ENCODE assay signal across 8 cellular contexts in the genomic region with DNA sequence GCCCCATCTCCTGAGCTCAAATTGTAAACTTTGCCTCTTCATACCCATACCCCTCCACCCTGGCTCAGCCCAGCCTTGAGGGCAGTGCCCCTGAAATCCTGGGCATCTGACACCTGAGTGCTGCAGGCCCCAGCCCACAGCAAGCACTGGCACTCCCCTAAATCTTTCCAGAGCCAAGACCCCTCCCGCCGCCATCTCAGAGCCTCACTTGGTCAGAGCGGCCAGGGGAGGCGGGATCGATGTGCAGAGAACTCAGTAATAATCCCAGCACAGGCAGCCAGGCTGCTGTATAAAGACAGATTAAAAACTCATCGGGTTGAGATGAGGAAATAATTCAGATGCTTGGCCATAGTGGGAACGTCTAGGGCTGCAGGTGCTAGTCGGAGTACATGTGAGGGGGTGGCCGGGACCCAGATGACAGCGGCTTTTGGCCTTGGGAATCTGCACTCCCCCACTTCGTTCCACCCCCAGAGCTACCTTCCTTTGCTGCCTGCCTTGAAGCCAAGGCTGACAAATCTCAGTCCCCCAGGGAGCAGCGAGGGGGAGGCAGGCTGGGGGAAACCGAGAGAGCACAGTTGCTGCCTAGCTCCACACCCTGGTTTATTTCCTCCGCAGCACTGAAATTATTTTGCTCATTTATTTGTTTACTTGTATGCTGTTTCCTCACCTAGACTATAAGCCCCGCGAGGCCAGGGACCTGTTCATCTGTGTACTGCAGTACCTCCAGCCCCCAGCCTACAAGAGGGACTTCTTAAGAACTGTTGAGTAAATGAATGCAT.
A peak's percentile ranks its signal among the peaks of the same experiment; 100 is the strongest.
DNase-seq lines count a peak whose midpoint lies in the region; ATAC-seq, FAIRE-seq and TF ChIP-seq lines count a peak whose summit lies in the region.

No MANE protein-coding gene starts in this region.

- no peak overlapping the region for H3K4me3 ChIP-seq in parathyroid adenoma (ENCODE audit: low read depth, low read length)
- H3K4me3 ChIP-seq in HAP-1, result no peak overlapping the region

- H3K9ac ChIP-seq in parathyroid adenoma, result no peak overlapping the region

- peaks cover 22% of the 10 kb centered on the region for H3K4me1 Mint-ChIP-seq in activated naive CD4-positive, alpha-beta T cell treated with anti-CD3 and anti-CD28 coated beads, Interleukin-2, amount 10 ng/mL, durations not matched to agents 7 days and 5 days

- H3K27ac ChIP-seq in parathyroid adenoma, result no peak overlapping the region

- H3K36me3 ChIP-seq in parathyroid adenoma (ENCODE audit: control insufficient read depth, insufficient read depth, low read length) (no peaks in the 10 kb centered on the region), HAP-1 (replicated peaks) (no peaks in the 10 kb centered on the region)

- H3K4me3 Mint-ChIP-seq in activated naive CD4-positive, alpha-beta T cell treated with anti-CD3 and anti-CD28 coated beads, Interleukin-2, amount 10 ng/mL, durations not matched to agents 7 days and 5 days, result peak overlapping the region; percentile 70

- peak; percentile 70 for FAIRE-seq in GM19239 (lab: Jason Lieb, UNC)

- peak overlapping the region; percentile 100 for H2AFZ ChIP-seq in parathyroid adenoma

- H3K9me3 Mint-ChIP-seq in activated naive CD4-positive, alpha-beta T cell treated with anti-CD3 and anti-CD28 coated beads, Interleukin-2, amount 10 ng/mL, durations not matched to agents 7 days and 5 days, result no peaks in the 10 kb centered on the region

- H3K79me2 ChIP-seq in parathyroid adenoma, result no peaks in the 10 kb centered on the region

- H3K4me1 ChIP-seq in parathyroid adenoma (peaks cover 12% of the 10 kb centered on the region), HAP-1 (no peaks in the 10 kb centered on the region; the same call in 1 of the 2 replicates)

- H3K4me2 ChIP-seq in parathyroid adenoma (ENCODE audit: low read length), result no peak overlapping the region

- CTCF ChIA-PET in activated naive CD4-positive, alpha-beta T cell treated with anti-CD3 and anti-CD28 coated beads, Interleukin-2, amount 10 ng/mL, durations not matched to agents 7 days and 5 days (lab: Charles Lee), result interaction anchor here (0.7 to 6.9 kb wide), 20 partner anchors 9 to 447 kb away, joined by 3 to 111 read pairs (median 4); partner anchors contain the start of genes PCDH1 and PCDH12

- no peaks in the 10 kb centered on the region for H3K36me3 Mint-ChIP-seq in activated naive CD4-positive, alpha-beta T cell treated with anti-CD3 and anti-CD28 coated beads, Interleukin-2, amount 10 ng/mL, durations not matched to agents 7 days and 5 days

- H3K27ac Mint-ChIP-seq in activated naive CD4-positive, alpha-beta T cell treated with anti-CD3 and anti-CD28 coated beads, Interleukin-2, amount 10 ng/mL, durations not matched to agents 7 days and 5 days, result no peak overlapping the region

- no peaks in the 10 kb centered on the region for H3K9me3 ChIP-seq in parathyroid adenoma (ENCODE audit: control insufficient read depth, low read length)
- H3K9me3 ChIP-seq in HAP-1, result no peaks in the 10 kb centered on the region

- in situ Hi-C loops in HAP-1 (cut with MboI; ENCODE audit: low sequenced_read_pairs), result loop anchor here (5.0 kb wide), 1 partner anchor 176 kb away; the partner anchor contains the start of gene PCDH1
- in situ Hi-C loops in ACHN (cut with HindIII; ENCODE audit: low pct_ligation_motif_present, low pct_unique_long_range_greater_than_20kb, low sequenced_read_pairs), result no loop called here

- no peaks in the 10 kb centered on the region for H3K27me3 ChIP-seq in parathyroid adenoma (ENCODE audit: control insufficient read depth, insufficient read depth, low read length)
- H3K27me3 ChIP-seq in HAP-1 (ENCODE audit: low read depth), result peaks cover 3% of the 10 kb centered on the region; the same call in 1 of the 2 replicates

- ATAC-seq in HG02678 (IDR thresholded peaks at IDR 0.05; ENCODE audit: unreplicated experiment) (peak; percentile 75), HG03045 (IDR thresholded peaks at IDR 0.05; ENCODE audit: unreplicated experiment) (no peak)

- H3K27me3 Mint-ChIP-seq in activated naive CD4-positive, alpha-beta T cell treated with anti-CD3 and anti-CD28 coated beads, Interleukin-2, amount 10 ng/mL, durations not matched to agents 7 days and 5 days, result peaks cover 40% of the 10 kb centered on the region

- no peak for TF ChIP-seq CTCF in parathyroid adenoma (IDR thresholded peaks at IDR 0.05)

- DNase-seq in GM19239 (ENCODE audit: insufficient read length, low spot score) (no peak), HAP-1 (ENCODE audit: low spot score in 2 of 2) (no peak), EL (no peak), ACHN (no peak)
- no peak for DNase-seq in activated naive CD4-positive, alpha-beta T cell treated with anti-CD3 and anti-CD28 coated beads, Interleukin-2, amount 10 ng/mL, durations not matched to agents 7 days and 5 days
